ENCODE assay signal across 8 cellular contexts in genomic region chr17:27892866-27893769, GRCh38. TPM values are rescaled to one million over a fixed set of nuclear protein-coding genes. Genes with fewer than 3 reads are reported as not detected.
DNase-seq lines count a peak whose midpoint lies in the region; ATAC-seq and TF ChIP-seq lines count a peak whose summit lies in the region.

TSS of gene LYRM9 (minus strand) at chr17:27893365. CDS start at chr17:27882694, 10,671 bp downstream.

- H3K4me1 ChIP-seq in HUES64 (ENCODE audit: insufficient read depth, low read length) (peaks cover 45% of the 10 kb centered on the region), OCI-LY1 (ENCODE audit: insufficient read depth, low read length, severe bottlenecking) (peaks cover 6% of the 10 kb centered on the region), mucosa of rectum (ENCODE audit: control insufficient read depth in 2 of 2, insufficient read depth in 2 of 2, low read length in 2 of 2) (peaks cover 5 to 11% of the 10 kb centered on the region in 2 donors)

- DNase-seq in DMS 273 (lab: John Stamatoyannopoulos, UW; ENCODE audit: unreplicated experiment) (peak; percentile 96), activated T-cell treated with anti-CD3 and anti-CD28 coated beads for 48 hours (ENCODE audit: low read depth) (peak; percentile 93), epithelial cell of proximal tubule (ENCODE audit: low read depth) (no peak)
- peak; percentile 96 for DNase-seq in stimulated activated CD8-positive, alpha-beta memory T cell treated with anti-CD3 and anti-CD28 coated beads, Interleukin-4, amount 100 ng/mL, for 48 hours

- peak; percentile 79 for ATAC-seq in GM21390 (IDR thresholded peaks at IDR 0.05; ENCODE audit: unreplicated experiment)

- H2AFZ ChIP-seq in OCI-LY1 (ENCODE audit: low read length) = 0 out of 2 replicates have a peak within 1 kb of the TSS, but pooled peaks have one; percentile 34

- peak within 1 kb of the TSS; percentile 65 for H3K9ac ChIP-seq in HUES64 (ENCODE audit: low read depth, low read length)
- H3K9ac ChIP-seq in OCI-LY1 (ENCODE audit: low read length) = peak within 1 kb of the TSS; percentile 63
- peak within 1 kb of the TSS; percentile 75 to 87 for H3K9ac ChIP-seq in mucosa of rectum (ENCODE audit: low read depth in 1 of 2, low read length in 2 of 2)

- no peaks in the 10 kb centered on the region for H4K20me1 ChIP-seq in OCI-LY1 (ENCODE audit: insufficient read depth, low read length)

- WGBS in HUES64 = 3% methylated on average over 73 of the region's 75 CpGs

- H3K9me3 ChIP-seq in HUES64 (ENCODE audit: insufficient read depth, low read depth, low read length) = no peaks in the 10 kb centered on the region
- H3K9me3 ChIP-seq in OCI-LY1 (ENCODE audit: low read length) = no peaks in the 10 kb centered on the region
- H3K9me3 ChIP-seq in mucosa of rectum (ENCODE audit: control insufficient read depth in 2 of 2, low read length in 2 of 2) = no peaks in the 10 kb centered on the region

- peak within 1 kb of the TSS; percentile 25; the same call in 1 of the 2 replicates for H3K27ac ChIP-seq in HUES64 (ENCODE audit: low read depth, low read length)
- H3K27ac ChIP-seq in OCI-LY1 (ENCODE audit: low read depth, low read length, poor library complexity, severe bottlenecking) = no peak within 1 kb of the TSS
- peak within 1 kb of the TSS; percentile 39 to 62 for H3K27ac ChIP-seq in mucosa of rectum (ENCODE audit: low read depth in 2 of 2, low read length in 2 of 2)

- H3F3A ChIP-seq in OCI-LY1 (ENCODE audit: insufficient read depth, low read length) = no peaks in the 10 kb centered on the region

- H3K79me2 ChIP-seq in OCI-LY1 (ENCODE audit: insufficient read depth, low read length) = no peaks in the 10 kb centered on the region

- H3K9me2 ChIP-seq in OCI-LY1 (ENCODE audit: low read depth, low read length) = no peaks in the 10 kb centered on the region

- H3K4me3 ChIP-seq in HUES64 (ENCODE audit: low read length) (peak within 1 kb of the TSS; percentile 62), OCI-LY1 (ENCODE audit: low read depth, low read length, poor library complexity, severe bottlenecking) (peak within 1 kb of the TSS; percentile 64), epithelial cell of proximal tubule (ENCODE audit: low read depth, low read length) (peak within 1 kb of the TSS; percentile 65), mucosa of rectum (ENCODE audit: low read length in 2 of 2) (peak within 1 kb of the TSS; percentile 71 to 76)

- TF ChIP-seq CTCF in OCI-LY1 (IDR thresholded peaks at IDR 0.05; ENCODE audit: low read length) (peak; percentile 79), epithelial cell of proximal tubule (conservative IDR thresholded peaks at IDR 0.05; ENCODE audit: low read depth, low read length) (peak; percentile 76)

- peaks cover 11% of the 10 kb centered on the region for H3K27me3 ChIP-seq in HUES64 (ENCODE audit: insufficient read depth, low read length)
- H3K27me3 ChIP-seq in OCI-LY1 (ENCODE audit: insufficient read depth, low read length) = no peaks in the 10 kb centered on the region
- H3K27me3 ChIP-seq in mucosa of rectum (ENCODE audit: control insufficient read depth in 2 of 2, insufficient read depth in 2 of 2, low read length in 2 of 2) = no peaks in the 10 kb centered on the region

- H3K36me3 ChIP-seq in HUES64 (ENCODE audit: insufficient read depth, low read length) (no peaks in the 10 kb centered on the region), OCI-LY1 (ENCODE audit: insufficient read depth, low read length) (no peaks in the 10 kb centered on the region), mucosa of rectum (ENCODE audit: control insufficient read depth in 2 of 2, insufficient read depth in 2 of 2, low read length in 2 of 2) (no peaks in the 10 kb centered on the region)

- H3K4me2 ChIP-seq in OCI-LY1 (ENCODE audit: low read length) = peak within 1 kb of the TSS; percentile 91

RNA-seq across cellular contexts. Expression of gene LYRM9, which starts in this region (rescaled TPM):
- polyA plus RNA-seq in HUES64 (2013, experiment 1 of 2) = 2.3 TPM
- polyA plus RNA-seq in HUES64 (2013, experiment 2 of 2) = 3.2 TPM
- 2.9 and 3.2 TPM in 2 replicates for total RNA-seq in epithelial cell of proximal tubule
